Comparison of ENCODE assay signal across 8 cellular contexts in genomic region chr22:37486224-37486845, GRCh38. TPM values are rescaled to one million over a fixed set of nuclear protein-coding genes. Genes with fewer than 3 reads are reported as not detected.
DNase-seq lines count a peak whose midpoint lies in the region; ATAC-seq and TF ChIP-seq lines count a peak whose summit lies in the region.

Gene MFNG (minus strand): TSS chr22:37486384. CDS start chr22:37486177, 207 bp downstream.

- peak; percentile 41; the same call in 2 of the 3 replicates for TF ChIP-seq CTCF in H9 (conservative IDR thresholded peaks at IDR 0.05)
- TF ChIP-seq CTCF in coronary artery (IDR thresholded peaks at IDR 0.05): no peak
- no peak for TF ChIP-seq CTCF in liver (IDR thresholded peaks at IDR 0.05; ENCODE audit: low read depth, low read length, missing input control)

- no peak within 1 kb of the TSS for H2BK5ac ChIP-seq in H9 (ENCODE audit: insufficient read length, low read length)

- H4K91ac ChIP-seq in H9 (ENCODE audit: insufficient read length, low read depth, low read length): no peak within 1 kb of the TSS

- no peak within 1 kb of the TSS for H2AK5ac ChIP-seq in H9 (ENCODE audit: insufficient read length, low read length)

- H3K27ac ChIP-seq in H9 (ENCODE audit: insufficient read length, low read depth, low read length): no peak within 1 kb of the TSS
- peak within 1 kb of the TSS in 1 of 2 donors; percentile 79 for H3K27ac ChIP-seq in coronary artery
- H3K27ac ChIP-seq in liver (ENCODE audit: low read depth in 1 of 2, low read length in 2 of 2): peak within 1 kb of the TSS; percentile 76 to 77

- H3K4me1 Mint-ChIP-seq in H9: peaks cover 33 to 73% of the 10 kb centered on the region in 2 experiments

- H3K79me1 ChIP-seq in H9 (ENCODE audit: insufficient read depth, low read depth, low read length, poor library complexity, severe bottlenecking): no peaks in the 10 kb centered on the region

- DNase-seq in GF-D8 (lab: John Stamatoyannopoulos, UW): peak; percentile 83
- DNase-seq in H9: peak; percentile 81
- DNase-seq in NCI-H146 treated with DMSO at 0.1 percent for 48 hours (lab: John Stamatoyannopoulos, UW; ENCODE audit: unreplicated experiment): peak; percentile 19
- DNase-seq in activated CD4-positive, alpha-beta T cell treated with anti-CD3 and anti-CD28 coated beads for 48 hours: peak; percentile 85
- no peak for DNase-seq in coronary artery (ENCODE audit: low spot score)
- peak; percentile 53 to 80 (median 57) for DNase-seq in stimulated activated CD4-positive, alpha-beta T cell treated with anti-CD3 and anti-CD28 coated beads, TNF-alpha, amount 100 ng/mL, for 24 hours (ENCODE audit: low read depth in 3 of 3)

- no peak within 1 kb of the TSS for H3K18ac ChIP-seq in H9 (ENCODE audit: insufficient read length, low read depth, low read length)

- H3K4me1 ChIP-seq in H9 (ENCODE audit: insufficient read depth, low read length): peaks cover 20% of the 10 kb centered on the region; the same call in 1 of the 2 replicates
- H3K4me1 ChIP-seq in liver (ENCODE audit: control insufficient read depth in 4 of 4, insufficient read depth in 4 of 4, low read length in 3 of 4): peaks cover 2 to 9% (median 5%) of the 10 kb centered on the region in 4 donors

- peaks cover 0 to 12% (median 5%) of the 10 kb centered on the region in 4 donors for H3K36me3 ChIP-seq in liver (ENCODE audit: control insufficient read depth in 4 of 4, insufficient read depth in 3 of 4, low read depth in 1 of 4, low read length in 3 of 4)

- H4K20me1 ChIP-seq in H9 (ENCODE audit: control insufficient read depth, insufficient read depth, insufficient read length): no peaks in the 10 kb centered on the region

- H3K27ac Mint-ChIP-seq in H9: peak within 1 kb of the TSS; percentile 12 to 68 (median 16); a peak in 2 of 7 replicates

- no peak within 1 kb of the TSS for H2BK120ac ChIP-seq in H9 (ENCODE audit: low read depth, low read length, poor library complexity, severe bottlenecking)

- no peak within 1 kb of the TSS; the same call in 1 of the 2 replicates for H3K14ac ChIP-seq in H9 (ENCODE audit: insufficient read depth, low read length)

- H3K56ac ChIP-seq in H9 (ENCODE audit: insufficient read length, low read depth, low read length): no peak within 1 kb of the TSS

- H4K8ac ChIP-seq in H9 (replicated peaks; ENCODE audit: insufficient read length, low read depth, low read length): no peak within 1 kb of the TSS

- peak within 1 kb of the TSS; percentile 24 to 71 for H3K4me3 Mint-ChIP-seq in H9

- H3K4me3 ChIP-seq in coronary artery (peak within 1 kb of the TSS; percentile 64), liver (ENCODE audit: low read depth in 1 of 3, low read length in 3 of 3) (peak within 1 kb of the TSS in 2 of 3 donors; percentile 42 to 45)

- H4K5ac ChIP-seq in H9 (ENCODE audit: insufficient read length, low read depth, low read length): no peak within 1 kb of the TSS

- H3K27me3 ChIP-seq in H9 (ENCODE audit: insufficient read depth, low read length): no peaks in the 10 kb centered on the region
- H3K27me3 ChIP-seq in liver (ENCODE audit: control insufficient read depth in 4 of 4, insufficient read depth in 4 of 4, low read length in 3 of 4): no peaks in the 10 kb centered on the region

- H3K9me3 Mint-ChIP-seq in H9: no peaks in the 10 kb centered on the region

- no peak within 1 kb of the TSS for H3K4ac ChIP-seq in H9 (ENCODE audit: low read depth, low read length)

- WGBS in H9 (ENCODE audit: extremely low coverage, insufficient read length, low lambda C conversion rate): no CpG with 5 or more reads among the region's 24 CpGs
- 6% methylated on average over 24 of the region's 24 CpGs for WGBS in liver

- H3K27me3 Mint-ChIP-seq in H9 (ENCODE audit: low read depth): peaks cover 21% of the 10 kb centered on the region

- H3K9ac ChIP-seq in H9 (ENCODE audit: extremely low read depth, insufficient read length, low read length) (no peak within 1 kb of the TSS), liver (ENCODE audit: low read depth in 1 of 2, low read length in 2 of 2) (peak within 1 kb of the TSS; percentile 34 to 43)

- H3K4me2 ChIP-seq in H9 (ENCODE audit: insufficient read depth, insufficient read length, low read length): peak within 1 kb of the TSS; percentile 51

- no peak for ATAC-seq in HG03025 (IDR thresholded peaks at IDR 0.05; ENCODE audit: low FRiP score, unreplicated experiment)

- no peaks in the 10 kb centered on the region for H3K79me2 ChIP-seq in H9 (ENCODE audit: insufficient read depth, low read length)

- no peak within 1 kb of the TSS for H2BK15ac ChIP-seq in H9 (ENCODE audit: low read depth, low read length)

- H3K23ac ChIP-seq in H9 (ENCODE audit: insufficient read length, low read depth, low read length): no peak within 1 kb of the TSS

- H3K36me3 Mint-ChIP-seq in H9 (ENCODE audit: insufficient read depth in 1 of 3, low read depth in 3 of 3): peaks cover 1 to 14% (median 12%) of the 10 kb centered on the region in 3 experiments; a peak in 4 of 7 replicates

- peak in 1 of 2 donors; percentile 11 for TF ChIP-seq RAD21 in liver (IDR thresholded peaks at IDR 0.05)

- no peak within 1 kb of the TSS for H2BK20ac ChIP-seq in H9 (ENCODE audit: low read depth, low read length, poor library complexity, severe bottlenecking)

- no peak within 1 kb of the TSS for H2BK12ac ChIP-seq in H9 (ENCODE audit: insufficient read length, low read depth, low read length)

- H3T11ph ChIP-seq in H9 (ENCODE audit: low read length): no peak within 1 kb of the TSS

- no peaks in the 10 kb centered on the region for H3K9me3 ChIP-seq in H9 (ENCODE audit: control insufficient read depth, low read depth, low read length)
- H3K9me3 ChIP-seq in liver (ENCODE audit: control insufficient read depth in 4 of 4, low read length in 3 of 4): no peaks in the 10 kb centered on the region

- peaks cover 4% of the 10 kb centered on the region for H3K23me2 ChIP-seq in H9 (ENCODE audit: insufficient read length, low read depth, low read length, poor library complexity, severe bottlenecking)

- no peak within 1 kb of the TSS for H2AFZ ChIP-seq in H9 (ENCODE audit: low read length)

TF ChIP-seq in liver, 16 proteins besides CTCF, POLR2A, EP300 and RAD21:
- TF ChIP-seq NR2F2 (IDR thresholded peaks at IDR 0.05) (peak; percentile 15), HNF4G (IDR thresholded peaks at IDR 0.05) (no peak), SP1 (IDR thresholded peaks at IDR 0.05) (no peak), MAX (IDR thresholded peaks at IDR 0.05) (no peak)

RNA-seq across cellular contexts. Expression of gene MFNG, which starts in this region (rescaled TPM):
- total RNA-seq in H9 (2021) (2.0 and 3.3 TPM in 2 replicates), liver (1 to 10 TPM; 6.9 to 7.9 TPM)
- 10 to 100 TPM in 1 of 2 donors, 1 to 10 TPM in 1; 5.0 to 10.7 TPM for polyA plus RNA-seq in liver
